Comparison of ENCODE assay signal across 8 cellular contexts in genomic region chr20:31835977-31836852, GRCh38. TPM values are rescaled to one million over a fixed set of nuclear protein-coding genes. Genes with fewer than 3 reads are reported as not detected.
DNase-seq lines count a peak whose midpoint lies in the region; ATAC-seq and TF ChIP-seq lines count a peak whose summit lies in the region.

No MANE protein-coding gene starts in this region.

- H3K79me1 ChIP-seq in H9 (ENCODE audit: insufficient read depth, low read depth, low read length, poor library complexity, severe bottlenecking), result no peaks in the 10 kb centered on the region

- H4K5ac ChIP-seq in H9 (ENCODE audit: insufficient read length, low read depth, low read length), result no peak overlapping the region

- H2BK5ac ChIP-seq in H9 (ENCODE audit: insufficient read length, low read length), result no peak overlapping the region

- H3K4ac ChIP-seq in H9 (ENCODE audit: low read depth, low read length), result no peak overlapping the region

- DNase-seq in G401 (ENCODE audit: low spot score) (peak; percentile 75), Right ventricle myocardium inferior (ENCODE audit: missing footprints) (peak; percentile 85), sciatic nerve (ENCODE audit: low spot score) (peak; percentile 90), H9 (no peak)
- peak; percentile 41 to 43 for DNase-seq in activated T-cell treated with anti-CD3 and anti-CD28 coated beads, Interleukin-2, amount 50 U/mL, for 48 hours
- no peak for DNase-seq in activated effector memory CD4-positive, alpha-beta T cell treated with anti-CD3 and anti-CD28 coated beads, Interleukin-2, amount 50 U/mL, for 16 hours

- no peak overlapping the region for H2BK12ac ChIP-seq in H9 (ENCODE audit: insufficient read length, low read depth, low read length)

- TF ChIP-seq CTCF in Loucy (conservative IDR thresholded peaks at IDR 0.05; ENCODE audit: low read length) (no peak), H9 (conservative IDR thresholded peaks at IDR 0.05) (no peak)

- WGBS in H9 (ENCODE audit: extremely low coverage, insufficient read length, low lambda C conversion rate), result no CpG with 5 or more reads among the region's 14 CpGs

- H3K27me3 Mint-ChIP-seq in H9 (ENCODE audit: low read depth), result peaks cover 2% of the 10 kb centered on the region

- no peak overlapping the region for H3K14ac ChIP-seq in H9 (ENCODE audit: insufficient read depth, low read length)

- H3K9ac ChIP-seq in Loucy (ENCODE audit: low read depth, low read length, poor library complexity, severe bottlenecking) (peak overlapping the region; percentile 60), H9 (ENCODE audit: extremely low read depth, insufficient read length, low read length) (no peak overlapping the region)

- no peak overlapping the region for H3K27ac ChIP-seq in H9 (ENCODE audit: insufficient read length, low read depth, low read length)

- no peak overlapping the region for H4K91ac ChIP-seq in H9 (ENCODE audit: insufficient read length, low read depth, low read length)

- H3K4me1 Mint-ChIP-seq in H9, result peaks cover 20 to 21% of the 10 kb centered on the region in 2 experiments

- no peak overlapping the region for H3K23ac ChIP-seq in H9 (ENCODE audit: insufficient read length, low read depth, low read length)

- H4K8ac ChIP-seq in H9 (replicated peaks; ENCODE audit: insufficient read length, low read depth, low read length), result no peak overlapping the region

- no peak overlapping the region for H3K4me3 Mint-ChIP-seq in H9

- H2AK5ac ChIP-seq in H9 (ENCODE audit: insufficient read length, low read length), result no peak overlapping the region

- no peaks in the 10 kb centered on the region for H3K23me2 ChIP-seq in H9 (ENCODE audit: insufficient read length, low read depth, low read length, poor library complexity, severe bottlenecking)

- peak overlapping the region; percentile 62 for H3K4me3 ChIP-seq in Loucy (ENCODE audit: low read length, poor library complexity, severe bottlenecking)

- H3K9me3 Mint-ChIP-seq in H9, result no peaks in the 10 kb centered on the region

- ATAC-seq in GM21447 (IDR thresholded peaks at IDR 0.05; ENCODE audit: unreplicated experiment) (peak; percentile 94), Right ventricle myocardium inferior (peak; percentile 75), sciatic nerve (peak; percentile 89)

- H2BK20ac ChIP-seq in H9 (ENCODE audit: low read depth, low read length, poor library complexity, severe bottlenecking), result no peak overlapping the region

- no peaks in the 10 kb centered on the region for H3K9me3 ChIP-seq in Loucy (ENCODE audit: insufficient read depth, low read depth, low read length)
- no peaks in the 10 kb centered on the region for H3K9me3 ChIP-seq in H9 (ENCODE audit: control insufficient read depth, low read depth, low read length)

- H2AFZ ChIP-seq in Loucy (ENCODE audit: low read length) (no peak overlapping the region), H9 (ENCODE audit: low read length) (no peak overlapping the region)

- intact Hi-C loops in Right ventricle myocardium inferior (cut with DNase I), result no loop called here
- intact Hi-C loops in sciatic nerve (cut with DNase I), result no loop called here

- no peaks in the 10 kb centered on the region for H3K9me2 ChIP-seq in Loucy (replicated peaks; ENCODE audit: low read depth, low read length)

- no peak overlapping the region for H3K18ac ChIP-seq in H9 (ENCODE audit: insufficient read length, low read depth, low read length)

- peak overlapping the region; percentile 71 for H3K4me2 ChIP-seq in Loucy (ENCODE audit: low read depth, low read length, poor library complexity, severe bottlenecking)
- no peak overlapping the region for H3K4me2 ChIP-seq in H9 (ENCODE audit: insufficient read depth, insufficient read length, low read length)

- H3T11ph ChIP-seq in H9 (ENCODE audit: low read length), result no peak overlapping the region

- H3K36me3 Mint-ChIP-seq in H9 (ENCODE audit: insufficient read depth in 1 of 3, low read depth in 3 of 3), result no peaks in the 10 kb centered on the region

- no peak overlapping the region for H3K56ac ChIP-seq in H9 (ENCODE audit: insufficient read length, low read depth, low read length)

- peaks cover 7% of the 10 kb centered on the region for H3F3A ChIP-seq in Loucy (ENCODE audit: low read depth)

- H3K79me2 ChIP-seq in Loucy (ENCODE audit: insufficient read depth, low read length) (peaks cover 1% of the 10 kb centered on the region; the same call in 1 of the 2 replicates), H9 (ENCODE audit: insufficient read depth, low read length) (no peaks in the 10 kb centered on the region)

- H3K4me1 ChIP-seq in Loucy (ENCODE audit: insufficient read depth, low read length, poor library complexity, severe bottlenecking) (peaks cover 56% of the 10 kb centered on the region), H9 (ENCODE audit: insufficient read depth, low read length) (no peaks in the 10 kb centered on the region; the same call in 1 of the 2 replicates)

- in situ Hi-C loops in G401 (cut with HindIII; ENCODE audit: low sequenced_read_pairs), result no loop called here

- H3K27ac Mint-ChIP-seq in H9, result peak overlapping the region in 1 of 3 experiments; percentile 40; a peak in 1 of 7 replicates

- H3K36me3 ChIP-seq in Loucy (ENCODE audit: insufficient read depth, low read length), result peaks cover 7% of the 10 kb centered on the region; the same call in 1 of the 2 replicates

- H3K27me3 ChIP-seq in Loucy (ENCODE audit: insufficient read depth, low read length, poor library complexity, severe bottlenecking) (no peaks in the 10 kb centered on the region), H9 (ENCODE audit: insufficient read depth, low read length) (no peaks in the 10 kb centered on the region)

- H2BK15ac ChIP-seq in H9 (ENCODE audit: low read depth, low read length), result no peak overlapping the region

- no peak overlapping the region for H2BK120ac ChIP-seq in H9 (ENCODE audit: low read depth, low read length, poor library complexity, severe bottlenecking)

- H4K20me1 ChIP-seq in Loucy (ENCODE audit: insufficient read depth, low read length, poor library complexity, severe bottlenecking), result no peaks in the 10 kb centered on the region
- no peaks in the 10 kb centered on the region for H4K20me1 ChIP-seq in H9 (ENCODE audit: control insufficient read depth, insufficient read depth, insufficient read length)

RNA-seq across cellular contexts. Expression of gene FOXS1, which starts 9.2 kb away (rescaled TPM):
- 3.4 and 9.5 TPM in 2 replicates for total RNA-seq in G401 (2014; rRNA removed; shearing (Covaris generic))
- total RNA-seq in Right ventricle myocardium inferior, result 0.89 TPM
- total RNA-seq in sciatic nerve, result 25.0 TPM
- 0.22 TPM in 1 of 2 replicates, not detected in the other for total RNA-seq in H9 (2021)

RNA-seq across cellular contexts. Expression of gene MYLK2, which starts 17.1 kb away (rescaled TPM):
- 0.44 TPM in 1 of 2 replicates, not detected in the other for total RNA-seq in G401 (2014; rRNA removed; shearing (Covaris generic))
- 0.35 TPM for total RNA-seq in Right ventricle myocardium inferior
- total RNA-seq in sciatic nerve, result 0.27 TPM
- total RNA-seq in H9 (2021), result 0.57 and 0.74 TPM in 2 replicates

RNA-seq across cellular contexts. Expression of gene DUSP15, which starts 34.1 kb away (rescaled TPM):
- 0.37 and 3.4 TPM in 2 replicates for total RNA-seq in G401 (2014; rRNA removed; shearing (Covaris generic))
- total RNA-seq in Right ventricle myocardium inferior (2.9 TPM), sciatic nerve (49.5 TPM), H9 (2021) (5.6 and 6.7 TPM in 2 replicates)

RNA-seq across cellular contexts. Expression of gene TTLL9, which starts 34.2 kb away (rescaled TPM):
- total RNA-seq in G401 (2014; rRNA removed; shearing (Covaris generic)), result 2.0 TPM in 1 of 2 replicates, not detected in the other
- total RNA-seq in Right ventricle myocardium inferior (not detected), sciatic nerve (7.1 TPM), H9 (2021) (0.13 and 0.20 TPM in 2 replicates)

Comparison
In these comparisons a context has a peak if more than half of its experiments do, and no peak if none do; other contexts are left out.
1. DNase-seq: peak in G401 (single experiment), activated T-cell treated with anti-CD3 and anti-CD28 coated beads, Interleukin-2, amount 50 U/mL, for 48 hours (2 of 2), Right ventricle myocardium inferior (single experiment) and sciatic nerve (single experiment); none in H9 (single experiment) and activated effector memory CD4-positive, alpha-beta T cell treated with anti-CD3 and anti-CD28 coated beads, Interleukin-2, amount 50 U/mL, for 16 hours (single experiment).
2. Peak in every context shown above with its lines, with median percentiles within 50 percentile points of each other: ATAC-seq.